9 cellular contexts compared by ENCODE assay signal in genomic region chr14:55333785-55334485, GRCh38.
DNase-seq lines count a peak whose midpoint lies in the region; ATAC-seq and TF ChIP-seq lines count a peak whose summit lies in the region.
"Had no signal": no experiment of that assay in that cellular context is flagged by ENCODE, and none has a peak within 500 bp of the region (broad histone marks: within the 10 kb centered on the region; RNA-seq: fewer than 3 reads in every experiment).

No MANE protein-coding gene starts in this region.

- no peaks in the 10 kb centered on the region for H3K9me3 Mint-ChIP-seq in activated naive CD4-positive, alpha-beta T cell treated with anti-CD3 and anti-CD28 coated beads, Interleukin-2, amount 50 U/mL, for 24 hours

- H3K27me3 Mint-ChIP-seq in activated naive CD4-positive, alpha-beta T cell treated with anti-CD3 and anti-CD28 coated beads, Interleukin-2, amount 50 U/mL, for 24 hours = no peaks in the 10 kb centered on the region

- H3K9me3 ChIP-seq in esophagus squamous epithelium = no peaks in the 10 kb centered on the region
- no peaks in the 10 kb centered on the region for H3K9me3 ChIP-seq in upper lobe of left lung

- H3K27me3 ChIP-seq in esophagus squamous epithelium (no peaks in the 10 kb centered on the region), upper lobe of left lung (no peaks in the 10 kb centered on the region)

- H3K4me3 ChIP-seq in esophagus squamous epithelium = no peak overlapping the region
- no peak overlapping the region for H3K4me3 ChIP-seq in upper lobe of left lung
- H3K4me3 ChIP-seq: K562 had no signal

- TF ChIP-seq CTCF in esophagus squamous epithelium (IDR thresholded peaks at IDR 0.05) (no peak), upper lobe of left lung (IDR thresholded peaks at IDR 0.05) (no peak)

- peak overlapping the region; percentile 96 for H3K27ac Mint-ChIP-seq in activated naive CD4-positive, alpha-beta T cell treated with anti-CD3 and anti-CD28 coated beads, Interleukin-2, amount 50 U/mL, for 24 hours

- H3K27ac ChIP-seq in esophagus squamous epithelium (peak overlapping the region in 3 of 4 donors; percentile 41 to 71 (median 52)), upper lobe of left lung (peak overlapping the region in 3 of 4 donors; percentile 10 to 63 (median 28))

- no peak for TF ChIP-seq EP300 in upper lobe of left lung (IDR thresholded peaks at IDR 0.05)

- WGBS in esophagus squamous epithelium, 2 donors = 35 to 38% methylated on average over 4 of the region's 4 CpGs
- WGBS in upper lobe of left lung, 2 donors = 55 to 62% methylated on average over 4 of the region's 4 CpGs

- H3K36me3 Mint-ChIP-seq in activated naive CD4-positive, alpha-beta T cell treated with anti-CD3 and anti-CD28 coated beads, Interleukin-2, amount 50 U/mL, for 24 hours = peaks cover 5% of the 10 kb centered on the region

- H3K4me3 Mint-ChIP-seq in activated naive CD4-positive, alpha-beta T cell treated with anti-CD3 and anti-CD28 coated beads, Interleukin-2, amount 50 U/mL, for 24 hours = peak overlapping the region; percentile 86

- peaks cover 0 to 83% (median 55%) of the 10 kb centered on the region in 3 donors for H3K4me1 ChIP-seq in esophagus squamous epithelium
- peaks cover 28 to 52% (median 37%) of the 10 kb centered on the region in 4 donors for H3K4me1 ChIP-seq in upper lobe of left lung

- H3K36me3 ChIP-seq in esophagus squamous epithelium (no peaks in the 10 kb centered on the region), upper lobe of left lung (no peaks in the 10 kb centered on the region)

- DNase-seq in activated naive CD4-positive, alpha-beta T cell treated with anti-CD3 and anti-CD28 coated beads, Interleukin-2, amount 50 U/mL, for 16 hours = no peak
- DNase-seq in NCI-H146 treated with DMSO at 0.1 percent for 48 hours (lab: John Stamatoyannopoulos, UW; ENCODE audit: unreplicated experiment) (peak; percentile 14), esophagus squamous epithelium (lab: John Stamatoyannopoulos, UW) (no peak), upper lobe of left lung (no peak), HuH-7 (ENCODE audit: low spot score) (no peak), COR-L47 (lab: John Stamatoyannopoulos, UW) (no peak), foreskin melanocyte (no peak)

- peaks cover 88% of the 10 kb centered on the region for H3K4me1 Mint-ChIP-seq in activated naive CD4-positive, alpha-beta T cell treated with anti-CD3 and anti-CD28 coated beads, Interleukin-2, amount 50 U/mL, for 24 hours

- no peak for TF ChIP-seq POLR2A in esophagus squamous epithelium (IDR thresholded peaks at IDR 0.05)
- TF ChIP-seq POLR2A in upper lobe of left lung (IDR thresholded peaks at IDR 0.05) = no peak

- intact Hi-C loops in esophagus squamous epithelium (cut with DNase I) = no loop called here

- no peak for ATAC-seq in upper lobe of left lung (ENCODE audit: low FRiP score in 2 of 2)
- ATAC-seq: K562 had no signal
